7 cellular contexts compared by ENCODE assay signal in genomic region chr2:209321581-209321980, GRCh38.
"Had no signal": no experiment of that assay in that cellular context is flagged by ENCODE, and none has a peak within 500 bp of the region (broad histone marks: within the 10 kb centered on the region; RNA-seq: fewer than 3 reads in every experiment).

No MANE protein-coding gene starts in this region.

- H3K27me3 Mint-ChIP-seq: IgD-negative memory B cell had no signal

- H3K27ac Mint-ChIP-seq: IgD-negative memory B cell had no signal

- DNase-seq: KBM-7, KG1 had no signal

- ATAC-seq: HepG2, K562 had no signal

- H3K4me3 ChIP-seq: K562 had no signal

- H3K4me3 Mint-ChIP-seq: IgD-negative memory B cell had no signal

- H3K36me3 Mint-ChIP-seq: IgD-negative memory B cell had no signal

- H3K27ac ChIP-seq: HL-60 had no signal

- H3K9me3 Mint-ChIP-seq: IgD-negative memory B cell had no signal

- FAIRE-seq: HepG2, HTR-8/SVneo, K562 had no signal
